Comparison of ENCODE assay signal across 11 cellular contexts in genomic region chr20:51372966-51373365, GRCh38.
DNase-seq lines count a peak whose midpoint lies in the region; ATAC-seq, FAIRE-seq and TF ChIP-seq lines count a peak whose summit lies in the region.
"Had no signal": no experiment of that assay in that cellular context is flagged by ENCODE, and none has a peak within 500 bp of the region (broad histone marks: within the 10 kb centered on the region; RNA-seq: fewer than 3 reads in every experiment).

No MANE protein-coding gene starts in this region.

- H3K79me2 ChIP-seq in endothelial cell of umbilical vein (ENCODE audit: control insufficient read depth, insufficient read depth, low read length): no peaks in the 10 kb centered on the region

- H3K9me1 ChIP-seq in endothelial cell of umbilical vein (replicated peaks; ENCODE audit: control insufficient read depth, extremely low read depth, insufficient read depth, low read length): no peaks in the 10 kb centered on the region

- POLR2A ChIA-PET in endothelial cell of umbilical vein (lab: Charles Lee): interaction anchor here (0.7 kb wide), 1 partner anchor 74 kb away, joined by 3 read pairs; no protein-coding TSS in a partner anchor

- TF ChIP-seq POLR2A in endothelial cell of umbilical vein (IDR thresholded peaks at IDR 0.05; ENCODE audit: low read depth, low read length) (no peak), sigmoid colon (IDR thresholded peaks at IDR 0.05) (no peak)

- H3K4me2 ChIP-seq in endothelial cell of umbilical vein (ENCODE audit: insufficient read depth, low read length): peak overlapping the region; percentile 37
- H3K4me2 ChIP-seq: GM23338 had no signal

- 74 to 79% methylated on average over 7 of the region's 7 CpGs for WGBS in sigmoid colon, 2 donors

- intact Hi-C loops in endothelial cell of umbilical vein (cut with micrococcal nuclease) (loop anchor here (1.0 to 10.0 kb wide), 6 partner anchors 47 to 778 kb away; no protein-coding TSS in a partner anchor), sigmoid colon (cut with DNase I) (loop anchor here (1.0 kb wide), 1 partner anchor 222 kb away; no protein-coding TSS in a partner anchor)

- ATAC-seq in RWPE2 (ENCODE audit: low read depth): no peak
- ATAC-seq in GM21526 (IDR thresholded peaks at IDR 0.05; ENCODE audit: low FRiP score, unreplicated experiment): no peak
- ATAC-seq in GM18519 (IDR thresholded peaks at IDR 0.05; ENCODE audit: low FRiP score, unreplicated experiment): no peak

- no peak for FAIRE-seq in endothelial cell of umbilical vein (lab: Jason Lieb, UNC)
- FAIRE-seq: A204.1, GM12891 had no signal

- H3K4me1 ChIP-seq in RWPE2 (ENCODE audit: insufficient read depth, poor library complexity, severe bottlenecking) (no peaks in the 10 kb centered on the region), endothelial cell of umbilical vein (ENCODE audit: control insufficient read depth, extremely low read depth, insufficient read depth, low read length) (peaks cover 24% of the 10 kb centered on the region), sigmoid colon (peaks cover 0 to 3% (median 0%) of the 10 kb centered on the region in 4 donors)

- H3K9me3 ChIP-seq in RWPE2 (ENCODE audit: severe bottlenecking): no peaks in the 10 kb centered on the region
- no peaks in the 10 kb centered on the region for H3K9me3 ChIP-seq in endothelial cell of umbilical vein (replicated peaks; ENCODE audit: control insufficient read depth, insufficient read depth, low read length)
- H3K9me3 ChIP-seq in sigmoid colon: no peaks in the 10 kb centered on the region
- H3K9me3 ChIP-seq: BE2C had no signal

- DNase-seq in RWPE2 (ENCODE audit: low spot score) (peak; percentile 71), endothelial cell of umbilical vein (ENCODE audit: low read depth, low spot score) (no peak), sigmoid colon (peak; percentile 41), NCI-H1092 treated with DMSO at 0.1 percent for 48 hours (lab: John Stamatoyannopoulos, UW) (no peak)
- DNase-seq: DMS 273 treated with DMSO at 0.1 percent for 48 hours had no signal

- CTCF ChIA-PET in endothelial cell of umbilical vein (lab: Charles Lee): interaction anchor here (0.5 to 6.3 kb wide), 15 partner anchors 13 to 593 kb away, joined by 3 to 99 read pairs (median 4); no protein-coding TSS in a partner anchor

- no peak for TF ChIP-seq EP300 in sigmoid colon (IDR thresholded peaks at IDR 0.05)

- H4K20me1 ChIP-seq in endothelial cell of umbilical vein (replicated peaks; ENCODE audit: control insufficient read depth, extremely low read depth, insufficient read depth, low read length): no peaks in the 10 kb centered on the region

- H3K9ac ChIP-seq in endothelial cell of umbilical vein (replicated peaks; ENCODE audit: extremely low read depth, insufficient read depth, low read length): no peak overlapping the region

- TF ChIP-seq CTCF in RWPE2 (IDR thresholded peaks at IDR 0.05; ENCODE audit: poor library complexity, severe bottlenecking) (no peak), endothelial cell of umbilical vein (IDR thresholded peaks at IDR 0.05; ENCODE audit: extremely low read depth in 1 of 2, insufficient read depth in 1 of 2, low read depth in 1 of 2, low read length in 2 of 2) (no peak), sigmoid colon (IDR thresholded peaks at IDR 0.05) (no peak)

- H3K4me3 ChIP-seq in RWPE2 (ENCODE audit: severe bottlenecking): no peak overlapping the region
- no peak overlapping the region for H3K4me3 ChIP-seq in endothelial cell of umbilical vein (replicated peaks in 1 of 3; ENCODE audit: insufficient read depth in 1 of 3, low read depth in 1 of 3, low read length in 3 of 3)
- H3K4me3 ChIP-seq in sigmoid colon: no peak overlapping the region
- H3K4me3 ChIP-seq: GM23338 had no signal

- H3K27ac ChIP-seq in RWPE2 (ENCODE audit: poor library complexity, severe bottlenecking) (no peak overlapping the region), endothelial cell of umbilical vein (ENCODE audit: insufficient read depth, low read depth, low read length) (peak overlapping the region; percentile 90), sigmoid colon (no peak overlapping the region)

- no TSS peak for BruUV-seq in endothelial cell of umbilical vein (replicated peaks; lab: Mats Ljungman, UMichigan)

- H3K27me3 ChIP-seq in RWPE2 (ENCODE audit: insufficient read depth, poor library complexity, severe bottlenecking) (no peaks in the 10 kb centered on the region), endothelial cell of umbilical vein (ENCODE audit: control insufficient read depth in 2 of 2, insufficient read depth in 2 of 2, low read length in 2 of 2) (no peaks in the 10 kb centered on the region), sigmoid colon (no peaks in the 10 kb centered on the region)
- H3K27me3 ChIP-seq: BE2C had no signal

- H3K36me3 ChIP-seq in RWPE2 (ENCODE audit: low read depth) (no peaks in the 10 kb centered on the region), endothelial cell of umbilical vein (ENCODE audit: control insufficient read depth in 2 of 2, extremely low read depth in 1 of 2, insufficient read depth in 2 of 2, low read length in 2 of 2) (no peaks in the 10 kb centered on the region), sigmoid colon (no peaks in the 10 kb centered on the region)
- H3K36me3 ChIP-seq: BE2C had no signal

- H2AFZ ChIP-seq in endothelial cell of umbilical vein (ENCODE audit: low read depth, low read length): no peak overlapping the region

- dilution Hi-C loops in endothelial cell of umbilical vein (cut with MboI; ENCODE audit: extremely low pct_ligation_motif_present, low sequenced_read_pairs): no loop called here

TF ChIP-seq in endothelial cell of umbilical vein, 7 proteins besides CTCF, POLR2A, EP300 and RAD21:
- TF ChIP-seq GATA2 (IDR thresholded peaks at IDR 0.05; ENCODE audit: insufficient read depth, insufficient read length, low read depth, low read length) (no peak), POLR2AphosphoS5 (IDR thresholded peaks at IDR 0.05; ENCODE audit: insufficient read depth, low read depth, low read length) (no peak), MYC (IDR thresholded peaks at IDR 0.05; ENCODE audit: low read depth, low read length) (no peak)

Comparison
In these comparisons a context has a peak if more than half of its experiments do, and no peak if none do; other contexts are left out.
1. DNase-seq: peak in RWPE2 (single experiment) and sigmoid colon (single experiment); none in endothelial cell of umbilical vein (single experiment) and NCI-H1092 treated with DMSO at 0.1 percent for 48 hours (single experiment).